ENCODE assay signal across 23 cellular contexts in the genomic region with DNA sequence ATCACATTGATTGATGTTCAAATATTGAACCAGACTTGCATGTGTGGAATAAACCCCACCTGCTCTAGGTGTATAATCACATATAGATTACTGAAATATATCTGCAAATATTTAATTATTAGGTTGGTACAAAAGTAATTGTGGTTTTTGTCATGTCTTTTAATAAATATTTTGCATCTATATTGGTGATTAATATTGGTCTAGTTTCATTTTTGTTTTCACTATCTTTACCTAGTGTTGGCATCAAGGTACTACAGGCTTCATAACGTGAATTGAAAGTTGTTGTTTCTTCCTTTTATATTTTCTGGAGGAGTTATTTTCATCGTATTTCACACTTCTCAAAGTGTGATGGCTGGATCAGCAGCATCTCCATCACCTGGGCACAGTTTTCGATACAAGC.
"Had no signal": no experiment of that assay in that cellular context is flagged by ENCODE, and none has a peak within 500 bp of the region (broad histone marks: within the 10 kb centered on the region; RNA-seq: fewer than 3 reads in every experiment).

No MANE protein-coding gene starts in this region.

- H3K4me3 Mint-ChIP-seq: activated CD8-positive, alpha-beta T cell treated with anti-CD3 and anti-CD28 coated beads for 36 hours; activated naive CD4-positive, alpha-beta T cell treated with anti-CD3 and anti-CD28 coated beads, Interleukin-2, amount 10 ng/mL, durations not matched to agents 7 days and 5 days; activated naive CD8-positive, alpha-beta T cell treated with anti-CD3 and anti-CD28 coated beads for 36 hours; activated T-cell treated with anti-CD3 and anti-CD28 coated beads, Interleukin-2, amount 50 U/mL, for 72 hours; T-helper 1 cell treated with Interleukin-12 subunit alpha and Interleukin-12 subunit beta and Interleukin-4 antibody, amounts not matched to agents 30 μg/mL and 1 μg/mL, for 36 hours had no signal

- DNase-seq: activated CD4-positive, alpha-beta T cell treated with anti-CD3 and anti-CD28 coated beads for 4 hours; activated CD8-positive, alpha-beta memory T cell treated with anti-CD3 and anti-CD28 coated beads, Interleukin-2, amount 50 U/mL, for 4 hours; activated CD8-positive, alpha-beta T cell treated with anti-CD3 and anti-CD28 coated beads for 36 hours; activated gamma-delta T cell treated with Interleukin-2 at 50 U/mL for 16 hours; activated naive CD4-positive, alpha-beta T cell treated with anti-CD3 and anti-CD28 coated beads, Interleukin-2, amount 10 ng/mL, durations not matched to agents 7 days and 5 days; activated naive CD8-positive, alpha-beta T cell treated with anti-CD3 and anti-CD28 coated beads for 36 hours; activated T-cell treated with anti-CD3 and anti-CD28 coated beads, Interleukin-2, amount 50 U/mL, for 72 hours; brain microvascular endothelial cell; MM.1S; NCI-H1105; NCI-H1436; NCI-H1694 treated with DMSO at 0.1 percent for 48 hours; NCI-H2029 treated with DMSO at 0.1 percent for 48 hours; NCI-H510A treated with DMSO at 0.1 percent for 48 hours; NCI-H69; NK-92 treated with Interleukin-12 subunit alpha and Interleukin-12 subunit beta, amount 100 ng/mL, for 24 hours; OCI-M1; Peyer's patch; SHP77 had no signal

- H3K27me3 ChIP-seq: brain microvascular endothelial cell, Peyer's patch had no signal

- H3K27ac Mint-ChIP-seq: activated CD8-positive, alpha-beta T cell treated with anti-CD3 and anti-CD28 coated beads for 36 hours; activated naive CD4-positive, alpha-beta T cell treated with anti-CD3 and anti-CD28 coated beads, Interleukin-2, amount 10 ng/mL, durations not matched to agents 7 days and 5 days; activated naive CD8-positive, alpha-beta T cell treated with anti-CD3 and anti-CD28 coated beads for 36 hours; activated T-cell treated with anti-CD3 and anti-CD28 coated beads, Interleukin-2, amount 50 U/mL, for 72 hours; activated T-helper 2 cell treated with anti-CD3 and anti-CD28 coated beads, Interferon-gamma antibody, Interleukin-2, Interleukin-4, amounts not matched to agents 10 μg/mL and 5 μg/mL and 100 μg/mL, durations not matched to agents 14 hours and 24 hours and 36 hours; T-helper 1 cell treated with Interleukin-12 subunit alpha and Interleukin-12 subunit beta and Interleukin-4 antibody, amounts not matched to agents 30 μg/mL and 1 μg/mL, for 36 hours had no signal

- H3K9me3 Mint-ChIP-seq: activated CD8-positive, alpha-beta T cell treated with anti-CD3 and anti-CD28 coated beads for 36 hours; activated naive CD4-positive, alpha-beta T cell treated with anti-CD3 and anti-CD28 coated beads, Interleukin-2, amount 10 ng/mL, durations not matched to agents 7 days and 5 days; activated naive CD8-positive, alpha-beta T cell treated with anti-CD3 and anti-CD28 coated beads for 36 hours; activated T-helper 2 cell treated with anti-CD3 and anti-CD28 coated beads, Interferon-gamma antibody, Interleukin-2, Interleukin-4, amounts not matched to agents 10 μg/mL and 5 μg/mL and 100 μg/mL, durations not matched to agents 14 hours and 24 hours and 36 hours had no signal

- H3K4me1 ChIP-seq: Peyer's patch had no signal

- ATAC-seq: activated CD4-positive, CD25-positive, alpha-beta regulatory T cell treated with anti-CD3 and anti-CD28 coated beads, Interleukin-2, amount 50 U/mL, for 24 hours; activated CD8-positive, alpha-beta T cell treated with anti-CD3 and anti-CD28 coated beads for 36 hours; activated T-cell treated with anti-CD3 and anti-CD28 coated beads, Interleukin-2, amount 50 U/mL, for 72 hours had no signal

- H3K27ac ChIP-seq: brain microvascular endothelial cell, Peyer's patch, RWPE1 had no signal

- H3K4me1 Mint-ChIP-seq: activated naive CD4-positive, alpha-beta T cell treated with anti-CD3 and anti-CD28 coated beads, Interleukin-2, amount 10 ng/mL, durations not matched to agents 7 days and 5 days; activated naive CD8-positive, alpha-beta T cell treated with anti-CD3 and anti-CD28 coated beads for 36 hours had no signal

- H3K4me3 ChIP-seq: Peyer's patch had no signal

- H3K27me3 Mint-ChIP-seq: activated CD8-positive, alpha-beta T cell treated with anti-CD3 and anti-CD28 coated beads for 36 hours had no signal

- H3K36me3 ChIP-seq: brain microvascular endothelial cell, Peyer's patch had no signal

- H3K9me3 ChIP-seq: Peyer's patch had no signal

- H3K36me3 Mint-ChIP-seq: activated naive CD4-positive, alpha-beta T cell treated with anti-CD3 and anti-CD28 coated beads, Interleukin-2, amount 10 ng/mL, durations not matched to agents 7 days and 5 days; activated naive CD8-positive, alpha-beta T cell treated with anti-CD3 and anti-CD28 coated beads for 36 hours had no signal
